Comparison of ENCODE assay signal across 15 cellular contexts in the genomic region with DNA sequence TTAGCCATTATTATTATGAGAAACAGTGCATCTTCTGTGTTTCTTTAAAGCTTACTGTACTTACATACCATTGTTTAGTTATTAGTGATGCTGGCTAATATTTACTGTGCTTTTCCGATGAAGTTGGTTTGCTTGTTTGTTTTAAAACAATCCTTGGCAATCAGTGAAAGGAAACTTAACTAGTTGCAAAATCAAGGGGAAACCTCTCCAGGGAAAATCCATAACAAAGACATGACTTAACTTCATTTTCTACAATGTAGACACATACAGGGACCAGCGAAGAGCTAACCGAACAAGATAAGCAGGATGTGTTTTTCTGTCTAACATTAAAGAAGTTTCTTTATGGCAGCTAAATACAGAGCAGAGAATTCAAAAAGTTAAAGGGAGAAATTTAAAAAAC.
DNase-seq lines count a peak whose midpoint lies in the region; ATAC-seq and TF ChIP-seq lines count a peak whose summit lies in the region.
"Had no signal": no experiment of that assay in that cellular context is flagged by ENCODE, and none has a peak within 500 bp of the region (broad histone marks: within the 10 kb centered on the region; RNA-seq: fewer than 3 reads in every experiment).

No MANE protein-coding gene starts in this region.

- H3K27ac ChIP-seq in VCaP (peak overlapping the region; percentile 64), smooth muscle cell (ENCODE audit: low read depth) (no peak overlapping the region)
- H3K27ac ChIP-seq: A549; BLaER1 treated with 17β-estradiol and CSF1 and Interleukin-3, amounts not matched to agents 10 nM and 100 nM; KMS-11; PC-9 had no signal

- H3K4me1 Mint-ChIP-seq in activated T-cell treated with anti-CD3 and anti-CD28 coated beads, Interleukin-2, amount 50 U/mL, for 72 hours (ENCODE audit: low read depth): peaks cover 88% of the 10 kb centered on the region
- peaks cover 86% of the 10 kb centered on the region for H3K4me1 Mint-ChIP-seq in activated naive CD8-positive, alpha-beta T cell treated with anti-CD3 and anti-CD28 coated beads, Interleukin-2, amount 50 U/mL, for 24 hours

- no peak for ATAC-seq in activated T-cell treated with anti-CD3 and anti-CD28 coated beads, Interleukin-2, amount 50 U/mL, for 72 hours (replicated peaks in 1 of 2)
- no peak for ATAC-seq in activated naive CD8-positive, alpha-beta T cell treated with anti-CD3 and anti-CD28 coated beads, Interleukin-2, amount 50 U/mL, for 24 hours
- no peak for ATAC-seq in HG02678 (IDR thresholded peaks at IDR 0.05; ENCODE audit: unreplicated experiment)
- ATAC-seq: A549 had no signal

- H3K27me3 Mint-ChIP-seq in activated T-cell treated with anti-CD3 and anti-CD28 coated beads, Interleukin-2, amount 50 U/mL, for 72 hours (ENCODE audit: low read depth): no peaks in the 10 kb centered on the region
- H3K27me3 Mint-ChIP-seq in activated naive CD8-positive, alpha-beta T cell treated with anti-CD3 and anti-CD28 coated beads, Interleukin-2, amount 50 U/mL, for 24 hours: no peaks in the 10 kb centered on the region

- TF ChIP-seq CTCF in VCaP (conservative IDR thresholded peaks at IDR 0.05): no peak
- TF ChIP-seq CTCF in smooth muscle cell (IDR thresholded peaks at IDR 0.05; ENCODE audit: borderline replicate concordance, insufficient read depth, poor library complexity, severe bottlenecking): no peak
- TF ChIP-seq CTCF in GM10266 (IDR thresholded peaks at IDR 0.05; ENCODE audit: control insufficient read depth, insufficient read depth, low read depth, missing control alignments): no peak

- 86% methylated on average over 3 of the region's 3 CpGs for WGBS in smooth muscle cell (ENCODE audit: low lambda C conversion rate)

- peaks cover 2% of the 10 kb centered on the region in 2 donors for H3K9me3 Mint-ChIP-seq in activated T-cell treated with anti-CD3 and anti-CD28 coated beads, Interleukin-2, amount 50 U/mL, for 72 hours
- peaks cover 6% of the 10 kb centered on the region for H3K9me3 Mint-ChIP-seq in activated naive CD8-positive, alpha-beta T cell treated with anti-CD3 and anti-CD28 coated beads, Interleukin-2, amount 50 U/mL, for 24 hours

- H4K20me1 ChIP-seq in smooth muscle cell (ENCODE audit: low read depth): no peaks in the 10 kb centered on the region
- H4K20me1 ChIP-seq: BLaER1 treated with 17β-estradiol and CSF1 and Interleukin-3, amounts not matched to agents 10 nM and 100 nM had no signal

- H3K9ac ChIP-seq in smooth muscle cell (ENCODE audit: low read depth): no peak overlapping the region
- H3K9ac ChIP-seq: BLaER1 treated with 17β-estradiol and CSF1 and Interleukin-3, amounts not matched to agents 10 nM and 100 nM; KMS-11 had no signal

- no peak for DNase-seq in activated T-cell treated with anti-CD3 and anti-CD28 coated beads, Interleukin-2, amount 50 U/mL, for 72 hours
- DNase-seq in activated T-cell treated with anti-CD3 and anti-CD28 coated beads for 4 hours (no peak), smooth muscle cell (lab: John Stamatoyannopoulos, UW; ENCODE audit: unreplicated experiment) (no peak), DMS79 (lab: John Stamatoyannopoulos, UW) (no peak), GM10266 (ENCODE audit: extremely low spot score) (no peak)
- no peak for DNase-seq in activated naive CD8-positive, alpha-beta T cell treated with anti-CD3 and anti-CD28 coated beads, Interleukin-2, amount 50 U/mL, for 24 hours
- DNase-seq: COR-L47, NCI-H1048, NCI-H510A treated with DMSO at 0.1 percent for 48 hours, PC-9 had no signal

- H3K27ac Mint-ChIP-seq in activated T-cell treated with anti-CD3 and anti-CD28 coated beads, Interleukin-2, amount 50 U/mL, for 72 hours: peak overlapping the region; percentile 66
- H3K27ac Mint-ChIP-seq in activated naive CD8-positive, alpha-beta T cell treated with anti-CD3 and anti-CD28 coated beads, Interleukin-2, amount 50 U/mL, for 24 hours: peak overlapping the region; percentile 97

- no peaks in the 10 kb centered on the region for H3K79me2 ChIP-seq in smooth muscle cell (ENCODE audit: low read depth)

- no peaks in the 10 kb centered on the region for H3K36me3 ChIP-seq in smooth muscle cell (ENCODE audit: low read depth)
- H3K36me3 ChIP-seq: BLaER1 treated with 17β-estradiol and CSF1 and Interleukin-3, amounts not matched to agents 10 nM and 100 nM had no signal

- no peaks in the 10 kb centered on the region for H3K4me1 ChIP-seq in smooth muscle cell (ENCODE audit: low read depth)
- H3K4me1 ChIP-seq: A549 had no signal

- H3F3A ChIP-seq in smooth muscle cell (ENCODE audit: low read depth): no peaks in the 10 kb centered on the region

- H3K9me3 ChIP-seq in smooth muscle cell (replicated peaks; ENCODE audit: low read depth): no peaks in the 10 kb centered on the region
- H3K9me3 ChIP-seq: A549 had no signal

- H3K4me3 ChIP-seq in smooth muscle cell: no peak overlapping the region
- H3K4me3 ChIP-seq: A549; BLaER1 treated with 17β-estradiol and CSF1 and Interleukin-3, amounts not matched to agents 10 nM and 100 nM; PC-9 had no signal

- peak overlapping the region; percentile 5 for H2AFZ ChIP-seq in smooth muscle cell (ENCODE audit: low read depth)
- H2AFZ ChIP-seq: PC-9 had no signal

- peaks cover 0 to 2% of the 10 kb centered on the region in 2 donors for H3K36me3 Mint-ChIP-seq in activated T-cell treated with anti-CD3 and anti-CD28 coated beads, Interleukin-2, amount 50 U/mL, for 72 hours (ENCODE audit: insufficient read depth in 2 of 2)
- no peaks in the 10 kb centered on the region for H3K36me3 Mint-ChIP-seq in activated naive CD8-positive, alpha-beta T cell treated with anti-CD3 and anti-CD28 coated beads, Interleukin-2, amount 50 U/mL, for 24 hours (ENCODE audit: low read depth)

- H3K4me2 ChIP-seq in smooth muscle cell: no peak overlapping the region
- H3K4me2 ChIP-seq: A549, KMS-11, PC-9 had no signal

- no peaks in the 10 kb centered on the region for H3K27me3 ChIP-seq in smooth muscle cell (ENCODE audit: low read depth)
- H3K27me3 ChIP-seq: BLaER1 treated with 17β-estradiol and CSF1 and Interleukin-3, amounts not matched to agents 10 nM and 100 nM had no signal

- peak overlapping the region; percentile 18 to 41 for H3K4me3 Mint-ChIP-seq in activated T-cell treated with anti-CD3 and anti-CD28 coated beads, Interleukin-2, amount 50 U/mL, for 72 hours
- peak overlapping the region; percentile 18 for H3K4me3 Mint-ChIP-seq in activated naive CD8-positive, alpha-beta T cell treated with anti-CD3 and anti-CD28 coated beads, Interleukin-2, amount 50 U/mL, for 24 hours
